ENCODE assay signal across 1 cellular context in the genomic region with DNA sequence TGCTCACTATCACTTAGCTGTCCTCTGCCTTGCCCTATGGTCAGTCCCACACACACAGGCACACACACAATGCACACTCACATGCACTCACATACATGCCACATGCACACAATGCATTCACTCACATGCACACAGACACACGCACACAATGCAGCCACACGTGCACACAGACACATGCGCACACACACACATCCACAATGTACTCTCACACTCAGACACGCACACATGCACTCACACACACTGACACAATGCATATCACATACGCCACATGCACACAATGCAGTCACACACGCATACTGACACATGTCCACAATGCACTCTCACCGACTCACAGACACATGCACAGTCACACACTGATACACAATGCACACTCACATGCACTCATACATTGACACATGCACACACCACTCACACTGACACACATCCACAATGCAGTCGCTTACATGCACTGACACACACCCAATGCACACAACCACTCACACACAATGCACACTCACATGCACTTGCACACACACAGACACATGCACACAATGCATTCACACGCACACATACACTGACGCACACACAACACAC.
TF ChIP-seq lines count a peak whose summit lies in the region.

No MANE protein-coding gene starts in this region.

TF ChIP-seq in H1, 55 proteins besides CTCF, POLR2A, EP300 and RAD21:
- TF ChIP-seq YY1 (IDR thresholded peaks at IDR 0.05; ENCODE audit: low read depth, low read length) = no peak
- TF ChIP-seq TEAD4 (IDR thresholded peaks at IDR 0.05; ENCODE audit: low read depth, low read length) = no peak
